ENCODE assay signal across 2 cellular contexts in genomic region chr15:52976050-52976449, GRCh38.
A peak's percentile ranks its signal among the peaks of the same experiment; 100 is the strongest.
TF ChIP-seq lines count a peak whose summit lies in the region.

No MANE protein-coding gene starts in this region.

TF ChIP-seq in liver, 16 proteins besides CTCF, POLR2A, EP300 and RAD21 (continued from another document):
- TF ChIP-seq RXRA (IDR thresholded peaks at IDR 0.05): peak; percentile 70 to 72
- TF ChIP-seq SP1 (IDR thresholded peaks at IDR 0.05): peak; percentile 26
- no peak for TF ChIP-seq EGR1 (IDR thresholded peaks at IDR 0.05; ENCODE audit: low read depth in 2 of 2)
- no peak for TF ChIP-seq HNF4G (IDR thresholded peaks at IDR 0.05)
- no peak for TF ChIP-seq NR2F2 (IDR thresholded peaks at IDR 0.05)
- no peak for TF ChIP-seq GABPA (IDR thresholded peaks at IDR 0.05 in 1 of 2, conservative IDR thresholded peaks at IDR 0.05 in 1 of 2)
- peak; percentile 55 to 61 for TF ChIP-seq HNF4A (conservative IDR thresholded peaks at IDR 0.05)
- TF ChIP-seq FOXA1 (IDR thresholded peaks at IDR 0.05): no peak
- TF ChIP-seq, protein P1, sequence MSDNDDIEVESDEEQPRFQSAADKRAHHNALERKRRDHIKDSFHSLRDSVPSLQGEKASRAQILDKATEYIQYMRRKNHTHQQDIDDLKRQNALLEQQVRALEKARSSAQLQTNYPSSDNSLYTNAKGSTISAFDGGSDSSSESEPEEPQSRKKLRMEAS (IDR thresholded peaks at IDR 0.05): no peak
- TF ChIP-seq, protein P2, sequence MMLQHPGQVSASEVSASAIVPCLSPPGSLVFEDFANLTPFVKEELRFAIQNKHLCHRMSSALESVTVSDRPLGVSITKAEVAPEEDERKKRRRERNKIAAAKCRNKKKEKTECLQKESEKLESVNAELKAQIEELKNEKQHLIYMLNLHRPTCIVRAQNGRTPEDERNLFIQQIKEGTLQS (IDR thresholded peaks at IDR 0.05): peak; percentile 23
- TF ChIP-seq FOXA2 (IDR thresholded peaks at IDR 0.05): peak; percentile 11
- TF ChIP-seq REST (IDR thresholded peaks at IDR 0.05): peak; percentile 98
- no peak for TF ChIP-seq JUND (IDR thresholded peaks at IDR 0.05)

TF ChIP-seq in HepG2, 621 proteins besides CTCF, POLR2A, EP300 and RAD21 (continued from another document):
- TF ChIP-seq ZNF18 (CRISPR knock-in tag; IDR thresholded peaks at IDR 0.05; ENCODE audit: insufficient replicate concordance) (no peak), ZBTB3 (CRISPR knock-in tag; IDR thresholded peaks at IDR 0.05; ENCODE audit: borderline replicate concordance, low read depth) (no peak), ATF1 (CRISPR knock-in tag; IDR thresholded peaks at IDR 0.05) (no peak), REST (IDR thresholded peaks at IDR 0.05; ENCODE audit: borderline replicate concordance in 1 of 2, low read depth in 1 of 2, low read length in 2 of 2) (peak in 1 of 2 experiments; percentile 73; a peak in 3 of 4 replicates)
- TF ChIP-seq, protein P3, sequence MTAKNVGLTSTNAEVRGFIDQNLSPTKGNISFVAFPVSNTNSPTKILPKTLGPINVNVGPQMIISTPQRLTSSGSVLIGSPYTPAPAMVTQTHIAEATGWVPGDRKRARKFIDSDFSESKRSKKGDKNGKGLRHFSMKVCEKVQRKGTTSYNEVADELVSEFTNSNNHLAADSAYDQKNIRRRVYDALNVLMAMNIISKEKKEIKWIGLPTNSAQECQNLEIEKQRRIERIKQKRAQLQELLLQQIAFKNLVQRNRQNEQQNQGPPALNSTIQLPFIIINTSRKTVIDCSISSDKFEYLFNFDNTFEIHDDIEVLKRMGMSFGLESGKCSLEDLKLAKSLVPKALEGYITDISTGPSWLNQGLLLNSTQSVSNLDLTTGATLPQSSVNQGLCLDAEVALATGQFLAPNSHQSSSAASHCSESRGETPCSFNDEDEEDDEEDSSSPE (CRISPR knock-in tag; IDR thresholded peaks at IDR 0.05): no peak
